Comparison of ENCODE assay signal across 8 cellular contexts in the genomic region with DNA sequence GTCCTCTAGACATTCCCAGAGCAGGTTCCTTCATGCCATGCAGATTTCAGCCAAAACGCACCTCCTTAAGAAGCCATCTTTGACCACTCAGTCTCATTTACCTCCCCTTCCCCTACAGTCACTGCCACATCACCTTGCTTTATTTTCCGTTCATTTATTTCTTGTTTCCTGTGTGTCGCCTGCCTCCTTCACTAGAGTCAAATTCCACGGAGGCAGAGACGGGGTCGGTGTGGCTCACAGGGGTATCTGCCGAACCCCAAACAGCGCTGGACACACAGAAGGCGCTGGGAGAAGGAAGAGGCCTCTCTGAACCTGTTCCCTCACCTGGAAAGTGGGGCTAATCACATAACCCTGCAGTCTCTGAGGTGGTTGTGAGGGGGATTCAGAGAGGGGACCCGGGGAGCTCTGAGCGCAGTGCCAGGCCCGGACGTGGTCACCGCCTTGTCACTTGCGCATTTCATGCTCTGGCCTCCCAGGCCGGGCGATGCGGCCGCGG. TPM values are rescaled to one million over a fixed set of nuclear protein-coding genes. Genes with fewer than 3 reads are reported as not detected.
DNase-seq lines count a peak whose midpoint lies in the region; TF ChIP-seq lines count a peak whose summit lies in the region.

No MANE protein-coding gene starts in this region.

- no peak overlapping the region for H3K27ac ChIP-seq in mesendoderm (ENCODE audit: low read depth, low read length)
- no peak overlapping the region for H3K27ac ChIP-seq in thyroid gland

- no peak overlapping the region for H2BK120ac ChIP-seq in mesendoderm (ENCODE audit: low read depth, low read length)

- H3K9ac ChIP-seq in mesendoderm (ENCODE audit: low read length) = peak overlapping the region; percentile 9

- TF ChIP-seq CTCF in thyroid gland (IDR thresholded peaks at IDR 0.05) = no peak

- no peaks in the 10 kb centered on the region for H3K9me3 ChIP-seq in thyroid gland

- H3K56ac ChIP-seq in mesendoderm (ENCODE audit: low read length) = no peak overlapping the region

- no peaks in the 10 kb centered on the region for H3K36me3 Mint-ChIP-seq in activated T-cell treated with anti-CD3 and anti-CD28 coated beads, Interleukin-2, amount 50 U/mL, for 24 hours (ENCODE audit: low read depth)
- no peaks in the 10 kb centered on the region for H3K36me3 Mint-ChIP-seq in activated naive CD8-positive, alpha-beta T cell

- peaks cover 47% of the 10 kb centered on the region for H3K27me3 Mint-ChIP-seq in activated T-cell treated with anti-CD3 and anti-CD28 coated beads, Interleukin-2, amount 50 U/mL, for 24 hours
- peaks cover 18% of the 10 kb centered on the region for H3K27me3 Mint-ChIP-seq in activated naive CD8-positive, alpha-beta T cell

- no peak for TF ChIP-seq POLR2A in thyroid gland (IDR thresholded peaks at IDR 0.05)

- intact Hi-C loops in thyroid gland (cut with DNase I) = no loop called here

- DNase-seq in activated T-cell treated with anti-CD3 and anti-CD28 coated beads, Interleukin-2, amount 50 U/mL, for 24 hours = no peak
- DNase-seq in activated T-cell treated with anti-CD3 and anti-CD28 coated beads for 4 hours = no peak
- DNase-seq in mesendoderm = no peak
- no peak for DNase-seq in thyroid gland
- no peak for DNase-seq in stimulated activated CD4-positive, alpha-beta T cell treated with anti-CD3 and anti-CD28 coated beads, Interleukin-15, amount 100 ng/mL, for 24 hours
- no peak for DNase-seq in UCSD-AML1 (lab: John Stamatoyannopoulos, UW; ENCODE audit: unreplicated experiment)
- DNase-seq in medulla oblongata (ENCODE audit: extremely low spot score) = no peak

- H3K36me3 ChIP-seq in mesendoderm (ENCODE audit: control insufficient read depth, insufficient read depth, low read length) = no peaks in the 10 kb centered on the region
- no peaks in the 10 kb centered on the region for H3K36me3 ChIP-seq in thyroid gland

- H3K18ac ChIP-seq in mesendoderm (ENCODE audit: low read length) = no peak overlapping the region

- H3K79me2 ChIP-seq in mesendoderm (ENCODE audit: control insufficient read depth, insufficient read depth, low read length) = no peaks in the 10 kb centered on the region

- H3K27me3 ChIP-seq in mesendoderm (ENCODE audit: insufficient read depth, low read length, poor library complexity) = peaks cover 8% of the 10 kb centered on the region
- no peaks in the 10 kb centered on the region for H3K27me3 ChIP-seq in thyroid gland

- H2BK15ac ChIP-seq in mesendoderm (replicated peaks; ENCODE audit: low read depth) = no peak overlapping the region

- peak overlapping the region; percentile 46 for H3K4me3 Mint-ChIP-seq in activated T-cell treated with anti-CD3 and anti-CD28 coated beads, Interleukin-2, amount 50 U/mL, for 24 hours
- H3K4me3 Mint-ChIP-seq in activated naive CD8-positive, alpha-beta T cell = peak overlapping the region; percentile 74

- H3K27ac Mint-ChIP-seq in activated T-cell treated with anti-CD3 and anti-CD28 coated beads, Interleukin-2, amount 50 U/mL, for 24 hours = no peak overlapping the region
- no peak overlapping the region for H3K27ac Mint-ChIP-seq in activated naive CD8-positive, alpha-beta T cell

- no peak overlapping the region for H2AK5ac ChIP-seq in mesendoderm (ENCODE audit: low read length)

- no peak overlapping the region for H2BK5ac ChIP-seq in mesendoderm (ENCODE audit: low read length)

- H3K23ac ChIP-seq in mesendoderm (ENCODE audit: low read length) = no peak overlapping the region

- no peak overlapping the region for H4K8ac ChIP-seq in mesendoderm (ENCODE audit: low read depth, low read length)

- H3K4me1 ChIP-seq in mesendoderm (ENCODE audit: control insufficient read depth, low read depth, low read length) = peaks cover 9% of the 10 kb centered on the region
- H3K4me1 ChIP-seq in thyroid gland = peaks cover 0 to 4% of the 10 kb centered on the region in 2 donors

- H3K4ac ChIP-seq in mesendoderm (ENCODE audit: low read depth, low read length) = no peak overlapping the region

- H3K4me2 ChIP-seq in mesendoderm (ENCODE audit: low read length) = peak overlapping the region; percentile 14

- no peaks in the 10 kb centered on the region for H3K79me1 ChIP-seq in mesendoderm (ENCODE audit: low read length)

- H4K5ac ChIP-seq in mesendoderm (ENCODE audit: low read length) = no peak overlapping the region

- H3K4me1 Mint-ChIP-seq in activated T-cell treated with anti-CD3 and anti-CD28 coated beads, Interleukin-2, amount 50 U/mL, for 24 hours (ENCODE audit: low read depth) = peaks cover 10% of the 10 kb centered on the region
- peaks cover 10% of the 10 kb centered on the region for H3K4me1 Mint-ChIP-seq in activated naive CD8-positive, alpha-beta T cell (ENCODE audit: low read depth)

- H3K4me3 ChIP-seq in mesendoderm (ENCODE audit: low read length) (no peak overlapping the region), thyroid gland (replicated peaks in 1 of 3) (peak overlapping the region in 2 of 3 donors; percentile 10 to 38)

- no peaks in the 10 kb centered on the region for H3K9me3 Mint-ChIP-seq in activated T-cell treated with anti-CD3 and anti-CD28 coated beads, Interleukin-2, amount 50 U/mL, for 24 hours
- H3K9me3 Mint-ChIP-seq in activated naive CD8-positive, alpha-beta T cell (ENCODE audit: low read depth) = no peaks in the 10 kb centered on the region

- WGBS in mesendoderm (ENCODE audit: extremely low coverage, insufficient coverage, low lambda C conversion rate) = no CpG with 5 or more reads among the region's 20 CpGs
- WGBS in thyroid gland, 2 donors = 50 to 53% methylated on average over 13 to 17 of the region's 20 CpGs

RNA-seq across cellular contexts. Expression of gene DMBX1, which starts 23.6 kb away (rescaled TPM):
- polyA plus RNA-seq in mesendoderm (2013, experiment 1 of 2) = 0.03 TPM
- polyA plus RNA-seq in mesendoderm (2013, experiment 2 of 2) = 0.03 TPM
- not detected for total RNA-seq in thyroid gland
